ENCODE assay signal across 25 cellular contexts in the genomic region with DNA sequence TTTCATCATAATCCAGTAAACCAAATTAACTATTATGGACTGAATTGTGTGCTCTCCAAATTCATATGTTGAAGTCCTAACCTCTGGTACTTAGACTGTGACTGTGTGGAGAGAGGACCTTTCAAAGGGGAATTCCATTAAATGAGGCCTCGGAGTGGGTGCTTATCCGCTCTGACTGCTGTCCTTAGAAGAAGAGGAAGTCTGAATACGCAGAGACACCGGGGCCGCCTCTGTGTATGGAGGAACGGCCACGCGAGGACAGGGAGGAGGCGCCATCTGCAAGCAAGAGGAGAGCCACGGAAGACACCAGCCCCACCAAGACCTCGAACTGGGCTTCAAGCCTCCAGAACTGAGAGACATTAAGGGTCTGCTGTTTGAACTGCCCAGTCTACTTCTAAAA.
"Had no signal": no experiment of that assay in that cellular context is flagged by ENCODE, and none has a peak within 500 bp of the region (broad histone marks: within the 10 kb centered on the region; RNA-seq: fewer than 3 reads in every experiment).

No MANE protein-coding gene starts in this region.

- H3K4me3 Mint-ChIP-seq: activated CD4-positive, alpha-beta memory T cell treated with anti-CD3 and anti-CD28 coated beads for 36 hours; activated CD4-positive, alpha-beta T cell treated with anti-CD3 and anti-CD28 coated beads, Interleukin-2, amount 10 ng/mL, durations not matched to agents 24 days and 14 days; activated naive CD4-positive, alpha-beta T cell treated with anti-CD3 and anti-CD28 coated beads for 36 hours; activated T-cell treated with anti-CD3 and anti-CD28 coated beads, Interleukin-2, amount 50 U/mL, for 4 hours; activated T-helper 1 cell treated with anti-CD3 and anti-CD28 coated beads, Interleukin-12 subunit alpha, Interleukin-12 subunit beta, Interleukin-2, Interleukin-4 antibody, amounts not matched to agents 30 ng/mL and 10 ng/mL and 1 ng/mL, durations not matched to agents 14 hours and 24 hours and 36 hours had no signal

- H3K9me3 Mint-ChIP-seq: activated CD4-positive, alpha-beta memory T cell treated with anti-CD3 and anti-CD28 coated beads for 36 hours; activated CD4-positive, alpha-beta T cell treated with anti-CD3 and anti-CD28 coated beads, Interleukin-2, amount 10 ng/mL, durations not matched to agents 24 days and 14 days; activated naive CD4-positive, alpha-beta T cell treated with anti-CD3 and anti-CD28 coated beads for 36 hours; activated naive CD4-positive, alpha-beta T cell treated with anti-CD3 and anti-CD28 coated beads, Interleukin-2, amount 50 U/mL, for 72 hours; activated T-cell treated with anti-CD3 and anti-CD28 coated beads, Interleukin-2, amount 50 U/mL, for 4 hours; activated T-helper 1 cell treated with anti-CD3 and anti-CD28 coated beads, Interleukin-12 subunit alpha, Interleukin-12 subunit beta, Interleukin-2, Interleukin-4 antibody, amounts not matched to agents 30 ng/mL and 10 ng/mL and 1 ng/mL, durations not matched to agents 14 hours and 24 hours and 36 hours had no signal

- ATAC-seq: activated naive CD4-positive, alpha-beta T cell treated with anti-CD3 and anti-CD28 coated beads, Interleukin-2, amount 50 U/mL, for 72 hours; activated T-cell treated with anti-CD3 and anti-CD28 coated beads, Interleukin-2, amount 50 U/mL, for 4 hours; body of pancreas; PC-3 had no signal

- DNase-seq: activated CD4-positive, alpha-beta memory T cell treated with anti-CD3 and anti-CD28 coated beads for 36 hours; activated CD4-positive, alpha-beta T cell treated with anti-CD3 and anti-CD28 coated beads, Interleukin-2, amount 10 ng/mL, durations not matched to agents 24 days and 14 days; activated CD4-positive, CD25-positive, alpha-beta regulatory T cell; activated CD8-positive, alpha-beta memory T cell treated with anti-CD3 and anti-CD28 coated beads, Interleukin-2, amount 50 U/mL, for 4 hours; activated gamma-delta T cell treated with Interleukin-2 at 50 U/mL for 16 hours; activated naive CD4-positive, alpha-beta T cell treated with anti-CD3 and anti-CD28 coated beads for 36 hours; activated T-cell treated with anti-CD3 and anti-CD28 coated beads for 4 hours; activated T-cell treated with anti-CD3 and anti-CD28 coated beads, Interleukin-2, amount 50 U/mL, for 4 hours; body of pancreas; MM.1S; NCI-H1105; NCI-H1417 treated with DMSO at 0.1 percent for 48 hours; NCI-H187 treated with DMSO at 0.1 percent for 48 hours; NCI-H345; NCI-H526; NCI-H748 treated with DMSO at 0.1 percent for 48 hours; NK-92 treated with Interleukin-12 subunit alpha and Interleukin-12 subunit beta, amount 100 ng/mL, for 24 hours; PC-3; Peyer's patch; SHP77; SJCRH30; T1000; WERI-Rb-1 had no signal

- H3K36me3 Mint-ChIP-seq: activated CD4-positive, alpha-beta memory T cell treated with anti-CD3 and anti-CD28 coated beads for 36 hours; activated naive CD4-positive, alpha-beta T cell treated with anti-CD3 and anti-CD28 coated beads, Interleukin-2, amount 50 U/mL, for 72 hours had no signal

- H3K27ac Mint-ChIP-seq: activated CD4-positive, alpha-beta memory T cell treated with anti-CD3 and anti-CD28 coated beads for 36 hours; activated CD4-positive, alpha-beta T cell treated with anti-CD3 and anti-CD28 coated beads, Interleukin-2, amount 10 ng/mL, durations not matched to agents 24 days and 14 days; activated naive CD4-positive, alpha-beta T cell treated with anti-CD3 and anti-CD28 coated beads for 36 hours; activated naive CD4-positive, alpha-beta T cell treated with anti-CD3 and anti-CD28 coated beads, Interleukin-2, amount 50 U/mL, for 72 hours; activated T-helper 1 cell treated with anti-CD3 and anti-CD28 coated beads, Interleukin-12 subunit alpha, Interleukin-12 subunit beta, Interleukin-2, Interleukin-4 antibody, amounts not matched to agents 30 ng/mL and 10 ng/mL and 1 ng/mL, durations not matched to agents 14 hours and 24 hours and 36 hours had no signal
